Comparison of ENCODE assay signal across 13 cellular contexts in genomic region chr7:132475037-132475668, GRCh38.
DNase-seq lines count a peak whose midpoint lies in the region; ATAC-seq and TF ChIP-seq lines count a peak whose summit lies in the region.
"Had no signal": no experiment of that assay in that cellular context is flagged by ENCODE, and none has a peak within 500 bp of the region (broad histone marks: within the 10 kb centered on the region; RNA-seq: fewer than 3 reads in every experiment).

No MANE protein-coding gene starts in this region.

- no peak overlapping the region for H4K8ac ChIP-seq in trophoblast cell (ENCODE audit: low read depth, low read length)

- H2BK12ac ChIP-seq in trophoblast cell (ENCODE audit: low read length): no peak overlapping the region

- H3K79me2 ChIP-seq in trophoblast cell (ENCODE audit: control insufficient read depth, insufficient read depth, low read length, poor library complexity) (no peaks in the 10 kb centered on the region), osteoblast (ENCODE audit: insufficient read depth, low read length) (no peaks in the 10 kb centered on the region)

- WGBS in trophoblast cell (ENCODE audit: extremely low coverage, insufficient coverage, insufficient read length): no CpG with 5 or more reads among the region's 8 CpGs

- no peak overlapping the region for H4K12ac ChIP-seq in trophoblast cell (ENCODE audit: low read depth, low read length)

- no peak overlapping the region for H3K23ac ChIP-seq in trophoblast cell (ENCODE audit: low read length)

- H3K18ac ChIP-seq in trophoblast cell (ENCODE audit: low read length): no peak overlapping the region

- H3K36me3 Mint-ChIP-seq in T-helper 17 cell (ENCODE audit: low read depth): no peaks in the 10 kb centered on the region
- H3K36me3 Mint-ChIP-seq: IgD-negative memory B cell had no signal

- no peak overlapping the region for H2AK5ac ChIP-seq in trophoblast cell (ENCODE audit: low read length)

- H3K27me3 ChIP-seq in HUES48 (ENCODE audit: control insufficient read depth, insufficient read depth, low read length) (no peaks in the 10 kb centered on the region), trophoblast cell (ENCODE audit: insufficient read depth, low read length) (no peaks in the 10 kb centered on the region), osteoblast (ENCODE audit: insufficient read depth, low read length) (no peaks in the 10 kb centered on the region)

- no peak overlapping the region for H4K91ac ChIP-seq in trophoblast cell (ENCODE audit: low read depth, low read length)

- no peak for TF ChIP-seq CTCF in osteoblast (IDR thresholded peaks at IDR 0.05; ENCODE audit: extremely low read depth, low read depth, low read length)

- H3K4me2 ChIP-seq in trophoblast cell (ENCODE audit: low read length) (no peak overlapping the region), osteoblast (ENCODE audit: insufficient read depth, low read length) (no peak overlapping the region)
- H3K4me2 ChIP-seq: BLaER1 had no signal

- peaks cover 20% of the 10 kb centered on the region for H3K4me1 Mint-ChIP-seq in T-helper 17 cell
- H3K4me1 Mint-ChIP-seq: IgD-negative memory B cell had no signal

- H3K4me3 ChIP-seq in HUES48 (ENCODE audit: low read depth, low read length) (peak overlapping the region; percentile 42; the same call in 1 of the 2 replicates), iPS-18c (ENCODE audit: insufficient read depth, low read depth, low read length) (0 out of 2 replicates have a peak overlapping the region, but pooled peaks have one; percentile 2), trophoblast cell (ENCODE audit: low read depth, low read length) (no peak overlapping the region), osteoblast (ENCODE audit: insufficient read depth, low read length) (no peak overlapping the region)
- H3K4me3 ChIP-seq: BLaER1 had no signal

- H3K27ac ChIP-seq in HUES48 (ENCODE audit: low read depth, low read length) (no peak overlapping the region), trophoblast cell (ENCODE audit: low read depth, low read length) (no peak overlapping the region), osteoblast (ENCODE audit: low read depth, low read length) (no peak overlapping the region)
- H3K27ac ChIP-seq: BLaER1 had no signal

- H4K20me1 ChIP-seq in osteoblast (ENCODE audit: insufficient read depth, low read length): no peaks in the 10 kb centered on the region
- H4K20me1 ChIP-seq: BLaER1 had no signal

- H3K27ac Mint-ChIP-seq in T-helper 17 cell: peak overlapping the region; percentile 45

- H3K4me3 Mint-ChIP-seq in T-helper 17 cell: peak overlapping the region; percentile 28
- H3K4me3 Mint-ChIP-seq: IgD-negative memory B cell had no signal

- H2AFZ ChIP-seq in trophoblast cell (ENCODE audit: insufficient read depth, low read length, poor library complexity): peak overlapping the region; percentile 21
- H2AFZ ChIP-seq in osteoblast (ENCODE audit: low read length): no peak overlapping the region

- peaks cover 26% of the 10 kb centered on the region for H3K27me3 Mint-ChIP-seq in T-helper 17 cell

- no peaks in the 10 kb centered on the region for H3K79me1 ChIP-seq in trophoblast cell (ENCODE audit: low read length)

- H3K4ac ChIP-seq in trophoblast cell (ENCODE audit: low read depth, low read length): no peak overlapping the region

- no peak overlapping the region for H2BK120ac ChIP-seq in trophoblast cell (ENCODE audit: insufficient read depth, low read length, poor library complexity)

- ATAC-seq in T-helper 17 cell (no peak), HG03095 (IDR thresholded peaks at IDR 0.05; ENCODE audit: unreplicated experiment) (no peak)
- ATAC-seq: PC-3 had no signal

- no peak for DNase-seq in T-helper 17 cell
- no peak for DNase-seq in trophoblast cell
- DNase-seq in NCI-H345 (lab: John Stamatoyannopoulos, UW): no peak
- no peak for DNase-seq in osteoblast (ENCODE audit: insufficient read length, low spot score, missing footprints)
- DNase-seq: DMS 273 treated with DMSO at 0.1 percent for 48 hours, NCI-H1930, NCI-H2171, PC-3 had no signal

- no peak overlapping the region for H2BK5ac ChIP-seq in trophoblast cell (ENCODE audit: low read depth, low read length, poor library complexity)

- no peaks in the 10 kb centered on the region for H3K9me3 ChIP-seq in HUES48 (ENCODE audit: control insufficient read depth, insufficient read depth, low read length)
- H3K9me3 ChIP-seq in T-helper 17 cell (ENCODE audit: control insufficient read depth, low read length, poor library complexity, severe bottlenecking): no peaks in the 10 kb centered on the region
- H3K9me3 ChIP-seq in iPS-18c (ENCODE audit: control insufficient read depth, insufficient read depth, low read length): no peaks in the 10 kb centered on the region
- H3K9me3 ChIP-seq in trophoblast cell (ENCODE audit: insufficient read depth, low read depth, low read length): no peaks in the 10 kb centered on the region
- no peaks in the 10 kb centered on the region for H3K9me3 ChIP-seq in osteoblast (ENCODE audit: low read depth, low read length)
- H3K9me3 ChIP-seq: BLaER1 had no signal

- H3K36me3 ChIP-seq in HUES48 (ENCODE audit: control insufficient read depth, insufficient read depth, low read length): no peaks in the 10 kb centered on the region
- no peaks in the 10 kb centered on the region for H3K36me3 ChIP-seq in trophoblast cell (ENCODE audit: control insufficient read depth in 1 of 2, insufficient read depth in 2 of 2, low read length in 2 of 2)
- H3K36me3 ChIP-seq in osteoblast (ENCODE audit: insufficient read depth, low read length): no peaks in the 10 kb centered on the region
- H3K36me3 ChIP-seq: BLaER1 had no signal

- H3K9ac ChIP-seq in HUES48 (ENCODE audit: low read depth, low read length): no peak overlapping the region
- no peak overlapping the region for H3K9ac ChIP-seq in trophoblast cell (ENCODE audit: low read length)
- H3K9ac ChIP-seq: BLaER1 had no signal

- peaks cover 20% of the 10 kb centered on the region for H3K4me1 ChIP-seq in HUES48 (ENCODE audit: control insufficient read depth, insufficient read depth, low read length)
- H3K4me1 ChIP-seq in trophoblast cell (ENCODE audit: control insufficient read depth in 1 of 2, insufficient read depth in 2 of 2, low read length in 2 of 2): peaks cover 8 to 22% of the 10 kb centered on the region in 2 experiments
- peaks cover 10% of the 10 kb centered on the region for H3K4me1 ChIP-seq in osteoblast (ENCODE audit: insufficient read depth, low read length)
- H3K4me1 ChIP-seq: BLaER1 had no signal

- H3K14ac ChIP-seq in trophoblast cell (ENCODE audit: low read length): no peak overlapping the region

Comparison
In these comparisons a context has a peak if more than half of its experiments do, and no peak if none do; other contexts are left out.
1. H3K4me3 ChIP-seq: peak in HUES48 (single experiment) and iPS-18c (single experiment); none in trophoblast cell (single experiment) and osteoblast (single experiment).